In genomic region chr12:116182359-116183063, GRCh38 we compare ENCODE assay signal across 2 cellular contexts.
TF ChIP-seq lines count a peak whose summit lies in the region.

No MANE protein-coding gene starts in this region.

TF ChIP-seq in HEK293, 187 proteins besides CTCF, POLR2A, EP300 and RAD21 (continued from another document):
- TF ChIP-seq ZNF341 (tag by site-specific recombination; IDR thresholded peaks at IDR 0.05; ENCODE audit: low read depth), result no peak
- no peak for TF ChIP-seq ZNF404 (tag by site-specific recombination; IDR thresholded peaks at IDR 0.05)
- TF ChIP-seq PRDM1 (tag by site-specific recombination; IDR thresholded peaks at IDR 0.05), result peak; percentile 91
- TF ChIP-seq ZNF10 (tag by site-specific recombination; IDR thresholded peaks at IDR 0.05), result no peak
- TF ChIP-seq SCRT2 (tag by site-specific recombination; IDR thresholded peaks at IDR 0.05), result peak; percentile 90

TF ChIP-seq in GM12878, 131 proteins besides CTCF, POLR2A, EP300 and RAD21:
- TF ChIP-seq, protein P1, sequence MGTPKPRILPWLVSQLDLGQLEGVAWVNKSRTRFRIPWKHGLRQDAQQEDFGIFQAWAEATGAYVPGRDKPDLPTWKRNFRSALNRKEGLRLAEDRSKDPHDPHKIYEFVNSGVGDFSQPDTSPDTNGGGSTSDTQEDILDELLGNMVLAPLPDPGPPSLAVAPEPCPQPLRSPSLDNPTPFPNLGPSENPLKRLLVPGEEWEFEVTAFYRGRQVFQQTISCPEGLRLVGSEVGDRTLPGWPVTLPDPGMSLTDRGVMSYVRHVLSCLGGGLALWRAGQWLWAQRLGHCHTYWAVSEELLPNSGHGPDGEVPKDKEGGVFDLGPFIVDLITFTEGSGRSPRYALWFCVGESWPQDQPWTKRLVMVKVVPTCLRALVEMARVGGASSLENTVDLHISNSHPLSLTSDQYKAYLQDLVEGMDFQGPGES (IDR thresholded peaks at IDR 0.05), result no peak
- TF ChIP-seq CBX3 (IDR thresholded peaks at IDR 0.05; ENCODE audit: borderline replicate concordance, low read depth) (no peak), ZSCAN29 (IDR thresholded peaks at IDR 0.05) (no peak), ZNF217 (IDR thresholded peaks at IDR 0.05) (no peak), NR2F1 (conservative IDR thresholded peaks at IDR 0.05) (no peak), HDGF (IDR thresholded peaks at IDR 0.05) (no peak), ZBED1 (IDR thresholded peaks at IDR 0.05; ENCODE audit: borderline replicate concordance) (no peak), ZNF384 (IDR thresholded peaks at IDR 0.05; ENCODE audit: borderline replicate concordance, low read depth, low read length) (no peak), PKNOX1 (IDR thresholded peaks at IDR 0.05) (no peak), POLR2AphosphoS2 (IDR thresholded peaks at IDR 0.05; ENCODE audit: low read depth, low read length) (no peak), JUNB (IDR thresholded peaks at IDR 0.05) (no peak)
- TF ChIP-seq, protein P2, sequence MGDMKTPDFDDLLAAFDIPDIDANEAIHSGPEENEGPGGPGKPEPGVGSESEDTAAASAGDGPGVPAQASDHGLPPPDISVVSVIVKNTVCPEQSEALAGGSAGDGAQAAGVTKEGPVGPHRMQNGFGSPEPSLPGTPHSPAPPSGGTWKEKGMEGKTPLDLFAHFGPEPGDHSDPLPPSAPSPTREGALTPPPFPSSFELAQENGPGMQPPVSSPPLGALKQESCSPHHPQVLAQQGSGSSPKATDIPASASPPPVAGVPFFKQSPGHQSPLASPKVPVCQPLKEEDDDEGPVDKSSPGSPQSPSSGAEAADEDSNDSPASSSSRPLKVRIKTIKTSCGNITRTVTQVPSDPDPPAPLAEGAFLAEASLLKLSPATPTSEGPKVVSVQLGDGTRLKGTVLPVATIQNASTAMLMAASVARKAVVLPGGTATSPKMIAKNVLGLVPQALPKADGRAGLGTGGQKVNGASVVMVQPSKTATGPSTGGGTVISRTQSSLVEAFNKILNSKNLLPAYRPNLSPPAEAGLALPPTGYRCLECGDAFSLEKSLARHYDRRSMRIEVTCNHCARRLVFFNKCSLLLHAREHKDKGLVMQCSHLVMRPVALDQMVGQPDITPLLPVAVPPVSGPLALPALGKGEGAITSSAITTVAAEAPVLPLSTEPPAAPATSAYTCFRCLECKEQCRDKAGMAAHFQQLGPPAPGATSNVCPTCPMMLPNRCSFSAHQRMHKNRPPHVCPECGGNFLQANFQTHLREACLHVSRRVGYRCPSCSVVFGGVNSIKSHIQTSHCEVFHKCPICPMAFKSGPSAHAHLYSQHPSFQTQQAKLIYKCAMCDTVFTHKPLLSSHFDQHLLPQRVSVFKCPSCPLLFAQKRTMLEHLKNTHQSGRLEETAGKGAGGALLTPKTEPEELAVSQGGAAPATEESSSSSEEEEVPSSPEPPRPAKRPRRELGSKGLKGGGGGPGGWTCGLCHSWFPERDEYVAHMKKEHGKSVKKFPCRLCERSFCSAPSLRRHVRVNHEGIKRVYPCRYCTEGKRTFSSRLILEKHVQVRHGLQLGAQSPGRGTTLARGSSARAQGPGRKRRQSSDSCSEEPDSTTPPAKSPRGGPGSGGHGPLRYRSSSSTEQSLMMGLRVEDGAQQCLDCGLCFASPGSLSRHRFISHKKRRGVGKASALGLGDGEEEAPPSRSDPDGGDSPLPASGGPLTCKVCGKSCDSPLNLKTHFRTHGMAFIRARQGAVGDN (IDR thresholded peaks at IDR 0.05), result no peak
